Comparison of ENCODE assay signal across 10 cellular contexts in genomic region chr12:23950775-23951391, GRCh38. TPM values are rescaled to one million over a fixed set of nuclear protein-coding genes. Genes with fewer than 3 reads are reported as not detected.
DNase-seq lines count a peak whose midpoint lies in the region; ATAC-seq, FAIRE-seq and TF ChIP-seq lines count a peak whose summit lies in the region.
"Had no signal": no experiment of that assay in that cellular context is flagged by ENCODE, and none has a peak within 500 bp of the region (broad histone marks: within the 10 kb centered on the region; RNA-seq: fewer than 3 reads in every experiment).

No MANE protein-coding gene starts in this region.

- no peaks in the 10 kb centered on the region for H4K20me1 ChIP-seq in MM.1S (ENCODE audit: insufficient read depth, low read length)
- H4K20me1 ChIP-seq in GM12878 (ENCODE audit: control insufficient read depth, insufficient read depth) = no peaks in the 10 kb centered on the region
- H4K20me1 ChIP-seq in smooth muscle cell (ENCODE audit: low read depth) = peaks cover under 1% of the 10 kb centered on the region

- no peak for TF ChIP-seq EP300 in GM12878 (IDR thresholded peaks at IDR 0.05; ENCODE audit: borderline replicate concordance in 1 of 2, control insufficient read depth in 1 of 2, low read depth in 2 of 2, low read length in 2 of 2)

- H3K9me3 ChIP-seq in MM.1S (replicated peaks; ENCODE audit: insufficient read depth, low read length) (no peaks in the 10 kb centered on the region), GM12878 (replicated peaks; ENCODE audit: control insufficient read depth, insufficient read depth, low read length) (no peaks in the 10 kb centered on the region), smooth muscle cell (replicated peaks; ENCODE audit: low read depth) (no peaks in the 10 kb centered on the region)

- H3K9me2 ChIP-seq in MM.1S (replicated peaks; ENCODE audit: insufficient read depth, low read length) = no peaks in the 10 kb centered on the region

- SMC1A ChIA-PET in GM12878 (lab: Charles Lee; ENCODE audit: uncharacterized antibody, unreplicated experiment) = no interaction called here

- WGBS in GM12878 (ENCODE audit: insufficient coverage, insufficient replicate concordance, low lambda C conversion rate, missing lambda C conversion rate) = 50% methylated on average over 10 of the region's 10 CpGs
- 3% methylated on average over 10 of the region's 10 CpGs for WGBS in smooth muscle cell (ENCODE audit: low lambda C conversion rate)

- CTCF ChIA-PET in GM12878 (lab: Yijun Ruan, JAX) = no interaction called here

- H3K4me1 ChIP-seq in MM.1S (ENCODE audit: low read length) (no peaks in the 10 kb centered on the region), GM12878 (ENCODE audit: control insufficient read depth, insufficient read depth, low read length) (no peaks in the 10 kb centered on the region), smooth muscle cell (ENCODE audit: low read depth) (peaks cover 41% of the 10 kb centered on the region)

- FAIRE-seq in GM12878 (lab: Jason Lieb, UNC) = no peak

- H3K4me2 ChIP-seq in MM.1S (ENCODE audit: low read depth, low read length) = peak overlapping the region; percentile 4; the same call in 1 of the 2 replicates
- no peak overlapping the region for H3K4me2 ChIP-seq in GM12878 (ENCODE audit: control insufficient read depth, insufficient read depth)
- H3K4me2 ChIP-seq in smooth muscle cell = peak overlapping the region; percentile 98

- BruUV-seq in GM12878 (replicated peaks; lab: Mats Ljungman, UMichigan) = no TSS peak

- H3K27me3 ChIP-seq in MM.1S (replicated peaks; ENCODE audit: insufficient read depth, low read length) (no peaks in the 10 kb centered on the region), GM12878 (replicated peaks in 1 of 2; ENCODE audit: control insufficient read depth in 2 of 2, insufficient read depth in 2 of 2, low read length in 1 of 2) (peaks cover 0 to 9% of the 10 kb centered on the region in 2 experiments; a peak in 1 of 4 replicates), smooth muscle cell (ENCODE audit: low read depth) (no peaks in the 10 kb centered on the region)

- no peak for TF ChIP-seq POLR2A in GM12878 (IDR thresholded peaks at IDR 0.05; ENCODE audit: low read depth, low read length)

- no peak overlapping the region for H3K4me3 ChIP-seq in MM.1S (ENCODE audit: low read length)
- H3K4me3 ChIP-seq in GM12878 = no peak overlapping the region
- peak overlapping the region; percentile 70 for H3K4me3 ChIP-seq in smooth muscle cell

- H3K27ac ChIP-seq in MM.1S (ENCODE audit: low read length) (no peak overlapping the region), GM12878 (ENCODE audit: control insufficient read depth, insufficient read depth) (no peak overlapping the region), smooth muscle cell (ENCODE audit: low read depth) (peak overlapping the region; percentile 81)

- ATAC-seq in GM12878 (peak; percentile 56), GM18502 (IDR thresholded peaks at IDR 0.05; ENCODE audit: poor library complexity, unreplicated experiment) (no peak)

- DNase-seq in MM.1S (no peak), GM12878 (ENCODE audit: low read depth, low spot score) (no peak), iris pigment epithelial cell (ENCODE audit: low read depth) (peak; percentile 4), smooth muscle cell (lab: John Stamatoyannopoulos, UW; ENCODE audit: unreplicated experiment) (no peak), LoVo (ENCODE audit: low spot score) (no peak), epidermal melanocyte (ENCODE audit: insufficient read length, low spot score) (no peak)
- DNase-seq in activated CD4-positive, alpha-beta T cell treated with anti-CD3 and anti-CD28 coated beads, Interleukin-2, amount 50 U/mL, for 48 hours = no peak
- DNase-seq: activated CD4-positive, alpha-beta T cell treated with anti-CD3 and anti-CD28 coated beads for 1 hour; stimulated activated CD8-positive, alpha-beta memory T cell treated with anti-CD3 and anti-CD28 coated beads, Interleukin-4, amount 100 ng/mL, for 48 hours had no signal

- H3K36me3 ChIP-seq in MM.1S (replicated peaks; ENCODE audit: insufficient read depth, low read length) (no peaks in the 10 kb centered on the region), GM12878 (ENCODE audit: control insufficient read depth in 2 of 2, insufficient read depth in 2 of 2, low read length in 1 of 2) (no peaks in the 10 kb centered on the region), smooth muscle cell (ENCODE audit: low read depth) (no peaks in the 10 kb centered on the region)

- TF ChIP-seq CTCF in MM.1S (IDR thresholded peaks at IDR 0.05; ENCODE audit: low read length) (no peak), GM12878 (IDR thresholded peaks at IDR 0.05 in 2 of 3, conservative IDR thresholded peaks at IDR 0.05 in 1 of 3; ENCODE audit: control insufficient read depth in 2 of 3, extremely low read depth in 1 of 3, insufficient read depth in 1 of 3, low read depth in 3 of 3, low read length in 3 of 3) (no peak), smooth muscle cell (IDR thresholded peaks at IDR 0.05; ENCODE audit: borderline replicate concordance, insufficient read depth, poor library complexity, severe bottlenecking) (no peak)

- H2AFZ ChIP-seq in MM.1S (ENCODE audit: low read length) = no peak overlapping the region
- no peak overlapping the region for H2AFZ ChIP-seq in GM12878 (ENCODE audit: control insufficient read depth, low read depth, low read length)
- H2AFZ ChIP-seq in smooth muscle cell (ENCODE audit: low read depth) = peak overlapping the region; percentile 80

- intact Hi-C loops in GM12878 (cut with micrococcal nuclease; ENCODE audit: unreplicated experiment) = no loop called here

- RAD21 ChIA-PET in GM12878 (lab: Charles Lee; ENCODE audit: unreplicated experiment) = no interaction called here

- H3K9ac ChIP-seq in MM.1S (ENCODE audit: low read length) = no peak overlapping the region
- H3K9ac ChIP-seq in GM12878 (ENCODE audit: control insufficient read depth, insufficient read depth, low read length) = no peak overlapping the region
- H3K9ac ChIP-seq in smooth muscle cell (ENCODE audit: low read depth) = peak overlapping the region; percentile 78

- TF ChIP-seq RAD21 in GM12878 (IDR thresholded peaks at IDR 0.05; ENCODE audit: insufficient read depth, low read depth, low read length) = no peak

- no peaks in the 10 kb centered on the region for H3K79me2 ChIP-seq in MM.1S (ENCODE audit: low read length)
- H3K79me2 ChIP-seq in GM12878 (ENCODE audit: control insufficient read depth, insufficient read depth, low read length) = no peaks in the 10 kb centered on the region
- peaks cover 42% of the 10 kb centered on the region for H3K79me2 ChIP-seq in smooth muscle cell (ENCODE audit: low read depth)

- H3F3A ChIP-seq in MM.1S (ENCODE audit: insufficient read depth, low read length) (no peaks in the 10 kb centered on the region), smooth muscle cell (ENCODE audit: low read depth) (no peaks in the 10 kb centered on the region)

- POLR2A ChIA-PET in GM12878 (lab: Charles Lee) = no interaction called here

- in situ Hi-C loops in GM12878 (cut with MboI) = no loop called here

TF ChIP-seq in GM12878, 131 proteins besides CTCF, POLR2A, EP300 and RAD21 (continues in another document):
- TF ChIP-seq RBBP5 (conservative IDR thresholded peaks at IDR 0.05) (no peak), FOXK2 (IDR thresholded peaks at IDR 0.05) (no peak), SMARCA5 (IDR thresholded peaks at IDR 0.05) (no peak), BHLHE40 (IDR thresholded peaks at IDR 0.05; ENCODE audit: borderline replicate concordance in 1 of 2, low read depth in 2 of 2, low read length in 1 of 2) (no peak), CEBPZ (IDR thresholded peaks at IDR 0.05; ENCODE audit: low read depth, low read length) (no peak)

RNA-seq across cellular contexts. Expression of gene SOX5, which starts 1.4 kb away (rescaled TPM):
- 0.21 and 1.1 TPM in 2 replicates for total RNA-seq in GM12878 (2013; cell fraction: nucleolus; rRNA removed)
- 0.27 and 1.0 TPM in 2 replicates for total RNA-seq in GM12878 (2014; rRNA removed)
- 0.14 and 0.76 TPM in 2 replicates for total RNA-seq in GM12878 (2014; rRNA removed; fragmentation: Illumina TruSeq; extraction: Trizol)
- total RNA-seq in GM12878 (2021) = 0.21 and 0.82 TPM in 2 replicates
- polyA plus RNA-seq in GM12878 (2011; ENCODE audit: low read depth) = not detected
- 0.55 and 0.99 TPM in 2 replicates for polyA plus RNA-seq in GM12878 (2011; rRNA removed)
- 0.62 and 1.0 TPM in 2 replicates for polyA plus RNA-seq in GM12878 (2011; cell fraction: cytosol; rRNA removed)
- polyA plus RNA-seq in GM12878 (2011; cell fraction: nucleus; rRNA removed) = 0.98 and 0.99 TPM in 2 replicates
- polyA plus RNA-seq in GM12878 (2012) = 0.17 TPM in 1 of 2 replicates, not detected in the other
- polyA plus RNA-seq in GM12878 (2014; fragmentation: Illumina TruSeq; extraction: Trizol) = 0.10 and 0.18 TPM in 2 replicates
- under 1 TPM; 0.08 to 0.22 TPM for polyA plus RNA-seq in GM12878 (2014; fragmentation: Nextera tagmentation; extraction: Ambion mirVana)
- polyA plus RNA-seq in GM12878 (2014; rRNA removed) = 0.14 and 0.19 TPM in 2 replicates
- under 1 TPM; 0.08 to 0.27 TPM for polyA plus RNA-seq in GM12878 (2016; fragmentation: Nextera tagmentation; extraction: Ambion mirVana)
- polyA minus RNA-seq in GM12878 (2011; rRNA and poly(A)+ RNA removed) = 4.4 and 4.8 TPM in 2 replicates
- polyA minus RNA-seq in GM12878 (2011; cell fraction: cytosol; rRNA and poly(A)+ RNA removed) = 1.2 TPM in 1 of 2 replicates, not detected in the other
- 4.0 and 5.6 TPM in 2 replicates for polyA minus RNA-seq in GM12878 (2011; cell fraction: nucleus; rRNA and poly(A)+ RNA removed)
- total RNA-seq in smooth muscle cell = 47.8 and 66.1 TPM in 2 replicates
- polyA plus RNA-seq in smooth muscle cell = 20.7 and 22.3 TPM in 2 replicates

Comparison
In these comparisons a context has a peak if more than half of its experiments do, and no peak if none do; other contexts are left out.
1. RNA of gene SOX5, which starts 1.4 kb away (total RNA-seq): 47.8 to 66.1 TPM in smooth muscle cell; 0.14 to 1.1 TPM in GM12878; every median in the first group is over 10 times any median in the second.